ENCODE assay signal across 1 cellular context in genomic region chr22:37545703-37546435, GRCh38.
A peak's percentile ranks its signal among the peaks of the same experiment; 100 is the strongest.
TF ChIP-seq lines count a peak whose summit lies in the region.

No MANE protein-coding gene starts in this region.

TF ChIP-seq in HEK293, 187 proteins besides CTCF, POLR2A, EP300 and RAD21 (continued from another document):
- TF ChIP-seq HIC1 (tag by site-specific recombination; IDR thresholded peaks at IDR 0.05) (no peak), HOXC10 (CRISPR knock-in tag; IDR thresholded peaks at IDR 0.05) (no peak), ZNF600 (tag by site-specific recombination; IDR thresholded peaks at IDR 0.05) (no peak), GLIS2 (tag by site-specific recombination; IDR thresholded peaks at IDR 0.05) (peak; percentile 24; the same call in 1 of the 2 replicates), ZBTB48 (tag by site-specific recombination; IDR thresholded peaks at IDR 0.05) (no peak), GLIS1 (tag by site-specific recombination; IDR thresholded peaks at IDR 0.05) (peak; percentile 77), ZNF366 (tag by site-specific recombination; conservative IDR thresholded peaks at IDR 0.05) (no peak), SALL2 (tag by site-specific recombination; IDR thresholded peaks at IDR 0.05; ENCODE audit: borderline replicate concordance) (no peak), KLF17 (tag by site-specific recombination; IDR thresholded peaks at IDR 0.05) (peak; percentile 10; the same call in 1 of the 2 replicates), KLF7 (tag by site-specific recombination; IDR thresholded peaks at IDR 0.05; ENCODE audit: borderline replicate concordance) (no peak), ZNF394 (tag by site-specific recombination; IDR thresholded peaks at IDR 0.05; ENCODE audit: borderline replicate concordance) (no peak), ZNF341 (tag by site-specific recombination; IDR thresholded peaks at IDR 0.05; ENCODE audit: low read depth) (peak; percentile 74), ZBTB17 (tag by site-specific recombination; IDR thresholded peaks at IDR 0.05) (no peak), ZFP41 (tag by site-specific recombination; IDR thresholded peaks at IDR 0.05; ENCODE audit: borderline replicate concordance) (no peak), GLI2 (tag by site-specific recombination; IDR thresholded peaks at IDR 0.05; ENCODE audit: borderline replicate concordance, low read depth) (no peak), ZNF518A (tag by site-specific recombination; conservative IDR thresholded peaks at IDR 0.05; ENCODE audit: low read depth) (no peak), PRDM10 (tag by site-specific recombination; IDR thresholded peaks at IDR 0.05) (no peak), SP2 (tag by site-specific recombination; IDR thresholded peaks at IDR 0.05) (peak; percentile 47), ZNF561 (tag by site-specific recombination; IDR thresholded peaks at IDR 0.05; ENCODE audit: borderline replicate concordance) (no peak), ZNF585B (tag by site-specific recombination; IDR thresholded peaks at IDR 0.05) (no peak), ZNF596 (tag by site-specific recombination; IDR thresholded peaks at IDR 0.05) (no peak), ZNF354C (tag by site-specific recombination; IDR thresholded peaks at IDR 0.05; ENCODE audit: borderline replicate concordance, low read depth) (no peak), ZNF280D (tag by site-specific recombination; IDR thresholded peaks at IDR 0.05) (no peak), ZNF645 (tag by site-specific recombination; IDR thresholded peaks at IDR 0.05) (no peak), ZSCAN30 (tag by site-specific recombination; IDR thresholded peaks at IDR 0.05) (no peak), ATF2 (tag by site-specific recombination; IDR thresholded peaks at IDR 0.05; ENCODE audit: low read depth) (no peak)
